In the genomic region with DNA sequence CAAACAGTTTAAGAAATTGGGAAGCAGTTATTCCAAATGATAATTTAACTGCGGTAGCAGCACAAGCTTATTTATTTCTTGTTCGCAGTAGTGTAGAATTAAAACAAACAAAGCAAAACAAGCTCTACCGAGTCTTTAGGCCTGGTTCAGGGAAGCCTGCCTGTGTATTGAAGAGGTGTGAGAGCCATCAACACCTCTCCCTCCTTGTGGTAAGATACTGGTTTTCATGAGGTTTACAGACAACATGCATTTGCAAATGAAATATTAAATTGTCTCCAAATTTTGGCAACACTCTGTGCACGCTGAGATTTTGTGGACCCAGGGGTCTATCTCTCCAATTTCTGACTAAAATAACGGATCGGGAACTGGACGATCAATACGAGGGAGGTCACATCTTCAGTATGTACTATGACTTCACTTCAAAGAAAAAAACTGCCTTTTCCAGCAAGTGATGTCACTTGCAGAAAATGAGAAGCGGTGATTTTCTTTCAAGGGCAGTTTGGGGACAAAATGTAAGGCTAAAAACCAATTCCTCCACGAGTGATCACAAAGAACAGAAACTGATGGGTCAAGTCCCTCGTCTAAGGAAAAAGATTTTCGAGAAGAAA, we compare ENCODE assay signal across 8 cellular contexts. TPM values are rescaled to one million over a fixed set of nuclear protein-coding genes. Genes with fewer than 3 reads are reported as not detected.
A peak's percentile ranks its signal among the peaks of the same experiment; 100 is the strongest.
DNase-seq lines count a peak whose midpoint lies in the region; ATAC-seq and TF ChIP-seq lines count a peak whose summit lies in the region.

No MANE protein-coding gene starts in this region.

- peaks cover 39% of the 10 kb centered on the region for H3K79me2 ChIP-seq in neural progenitor cell (ENCODE audit: low read depth)

- ATAC-seq in effector memory CD8-positive, alpha-beta T cell (replicated peaks) = peak; percentile 28
- no peak for ATAC-seq in HG02798 (IDR thresholded peaks at IDR 0.05; ENCODE audit: poor library complexity, unreplicated experiment)
- no peak for ATAC-seq in GM19351 (IDR thresholded peaks at IDR 0.05; ENCODE audit: unreplicated experiment)

- H3K4me1 Mint-ChIP-seq in effector memory CD8-positive, alpha-beta T cell (ENCODE audit: low read depth in 2 of 2) = peaks cover 38 to 49% of the 10 kb centered on the region in 2 donors
- peaks cover 20% of the 10 kb centered on the region for H3K4me1 Mint-ChIP-seq in neural progenitor cell

- peak overlapping the region; percentile 85 for H3K4me3 ChIP-seq in neural progenitor cell

- H3K27ac Mint-ChIP-seq in effector memory CD8-positive, alpha-beta T cell = peak overlapping the region; percentile 95 to 99
- peak overlapping the region; percentile 95 for H3K27ac Mint-ChIP-seq in neural progenitor cell

- peak overlapping the region; percentile 83 for H2AFZ ChIP-seq in neural progenitor cell (replicated peaks)

- H3K27ac ChIP-seq in neural progenitor cell = no peak overlapping the region

- no peaks in the 10 kb centered on the region for H3K36me3 ChIP-seq in neural progenitor cell

- peaks cover 20% of the 10 kb centered on the region for H3K36me3 Mint-ChIP-seq in effector memory CD8-positive, alpha-beta T cell (ENCODE audit: insufficient read depth)
- H3K36me3 Mint-ChIP-seq in neural progenitor cell = peaks cover 2% of the 10 kb centered on the region

- H3K27me3 Mint-ChIP-seq in effector memory CD8-positive, alpha-beta T cell = no peaks in the 10 kb centered on the region
- no peaks in the 10 kb centered on the region for H3K27me3 Mint-ChIP-seq in neural progenitor cell (ENCODE audit: insufficient read depth, low read depth)

- H3K27me3 ChIP-seq in neural progenitor cell = peaks cover 6% of the 10 kb centered on the region

- DNase-seq in ELR (ENCODE audit: low read depth) = peak; percentile 59
- DNase-seq in NCI-H69 (lab: John Stamatoyannopoulos, UW) = peak; percentile 45
- peak; percentile 15 to 29 (median 17) for DNase-seq in effector memory CD8-positive, alpha-beta T cell
- DNase-seq in neural progenitor cell (ENCODE audit: low spot score) = no peak
- no peak for DNase-seq in NCI-H2196 treated with DMSO at 0.1 percent for 48 hours (lab: John Stamatoyannopoulos, UW; ENCODE audit: unreplicated experiment)
- no peak for DNase-seq in stimulated activated CD4-positive, alpha-beta T cell treated with anti-CD3 and anti-CD28 coated beads, Interleukin-15, amount 100 ng/mL, for 24 hours

- no peaks in the 10 kb centered on the region for H3K9me3 ChIP-seq in neural progenitor cell (ENCODE audit: low read depth)

- peak overlapping the region; percentile 97 for H3K4me2 ChIP-seq in neural progenitor cell

- H3F3A ChIP-seq in neural progenitor cell (ENCODE audit: low read depth) = peaks cover 8% of the 10 kb centered on the region

- H3K4me3 Mint-ChIP-seq in effector memory CD8-positive, alpha-beta T cell = peak overlapping the region; percentile 94 to 96
- peak overlapping the region; percentile 98 for H3K4me3 Mint-ChIP-seq in neural progenitor cell

- no peaks in the 10 kb centered on the region for H4K20me1 ChIP-seq in neural progenitor cell (ENCODE audit: low read depth)

- H3K9me3 Mint-ChIP-seq in effector memory CD8-positive, alpha-beta T cell = no peaks in the 10 kb centered on the region
- H3K9me3 Mint-ChIP-seq in neural progenitor cell = no peaks in the 10 kb centered on the region

- no peak for TF ChIP-seq CTCF in neural progenitor cell (IDR thresholded peaks at IDR 0.05)

- H3K4me1 ChIP-seq in neural progenitor cell = no peaks in the 10 kb centered on the region

- H3K9ac ChIP-seq in neural progenitor cell = peak overlapping the region; percentile 54

RNA-seq across cellular contexts. Expression of a gene that starts 0.7 kb away (rescaled TPM):
- total RNA-seq in neural progenitor cell (ENCODE audit: low replicate concordance) = 21.9 and 48.4 TPM in 2 replicates

RNA-seq across cellular contexts. Expression of a gene that starts 18.4 kb away (rescaled TPM):
- 15.8 and 22.5 TPM in 2 replicates for total RNA-seq in neural progenitor cell (ENCODE audit: low replicate concordance)

Comparison
In these comparisons a context has a peak if more than half of its experiments do, and no peak if none do; other contexts are left out.
1. DNase-seq: peak in ELR (single experiment), NCI-H69 (single experiment) and effector memory CD8-positive, alpha-beta T cell (3 of 3); none in neural progenitor cell (single experiment), NCI-H2196 treated with DMSO at 0.1 percent for 48 hours (single experiment) and stimulated activated CD4-positive, alpha-beta T cell treated with anti-CD3 and anti-CD28 coated beads, Interleukin-15, amount 100 ng/mL, for 24 hours (single experiment).